9 cellular contexts compared by ENCODE assay signal in genomic region chr3:8996681-8997121, GRCh38. TPM values are rescaled to one million over a fixed set of nuclear protein-coding genes. Genes with fewer than 3 reads are reported as not detected.
DNase-seq lines count a peak whose midpoint lies in the region; ATAC-seq, FAIRE-seq and TF ChIP-seq lines count a peak whose summit lies in the region.
"Had no signal": no experiment of that assay in that cellular context is flagged by ENCODE, and none has a peak within 500 bp of the region (broad histone marks: within the 10 kb centered on the region; RNA-seq: fewer than 3 reads in every experiment).

No MANE protein-coding gene starts in this region.

- H3K4me2 ChIP-seq in GM23248 (ENCODE audit: unreplicated experiment), result no peak overlapping the region

- H3K9ac ChIP-seq in GM23248, result no peak overlapping the region
- peak overlapping the region in 1 of 3 donors; percentile 70 for H3K9ac ChIP-seq in skeletal muscle tissue (ENCODE audit: low read depth in 1 of 3, low read length in 3 of 3)

- no peak overlapping the region for H3K4me3 ChIP-seq in GM23248
- peak overlapping the region in 2 of 3 donors; percentile 21 to 63 for H3K4me3 ChIP-seq in skeletal muscle tissue (ENCODE audit: low read length in 3 of 3)

- 22 to 24% methylated on average over 11 to 12 of the region's 12 CpGs for WGBS in GM23248 (ENCODE audit: low coverage in 1 of 2, low lambda C conversion rate in 2 of 2, missing lambda C conversion rate in 2 of 2), 2 experiments

- H3F3A ChIP-seq in GM23248 (ENCODE audit: insufficient read depth), result no peaks in the 10 kb centered on the region

- no peaks in the 10 kb centered on the region for H3K27me3 ChIP-seq in GM23248 (replicated peaks; ENCODE audit: insufficient read depth)
- H3K27me3 ChIP-seq in skeletal muscle tissue (ENCODE audit: control insufficient read depth in 3 of 3, insufficient read depth in 3 of 3, low read length in 3 of 3), result peaks cover 0 to 4% (median 0%) of the 10 kb centered on the region in 3 donors

- DNase-seq in GM23248 (peak; percentile 68), cerebellum (ENCODE audit: low spot score) (peak; percentile 65), islet precursor cell (peak; percentile 70), SW 1271 (lab: John Stamatoyannopoulos, UW) (no peak), H54 (ENCODE audit: insufficient read length, low spot score) (no peak)

- no peaks in the 10 kb centered on the region for H3K4me1 ChIP-seq in GM23248 (ENCODE audit: insufficient read depth)
- H3K4me1 ChIP-seq in skeletal muscle tissue (ENCODE audit: control insufficient read depth in 3 of 3, insufficient read depth in 3 of 3, low read length in 3 of 3), result peaks cover 14 to 15% (median 14%) of the 10 kb centered on the region in 3 donors

- no peak overlapping the region for H3K27ac ChIP-seq in GM23248
- H3K27ac ChIP-seq in skeletal muscle tissue (ENCODE audit: low read depth, low read length), result peak overlapping the region; percentile 59

- no peak for TF ChIP-seq POLR2A in H54 (IDR thresholded peaks at IDR 0.05; ENCODE audit: low read depth, low read length)

- FAIRE-seq in H54 (lab: Jason Lieb, UNC), result no peak
- FAIRE-seq: RCC 7860 had no signal

- no peak overlapping the region for H2AFZ ChIP-seq in GM23248

- no peaks in the 10 kb centered on the region for H3K79me2 ChIP-seq in GM23248 (ENCODE audit: insufficient read depth)

- in situ Hi-C loops in GM23248 (cut with MboI), result no loop called here

- H3K36me3 ChIP-seq in GM23248 (ENCODE audit: low read depth) (no peaks in the 10 kb centered on the region), skeletal muscle tissue (ENCODE audit: control insufficient read depth in 3 of 3, insufficient read depth in 3 of 3, low read length in 3 of 3) (peaks cover 0 to 2% (median 0%) of the 10 kb centered on the region in 3 donors)

- ATAC-seq in GM21825 (IDR thresholded peaks at IDR 0.05; ENCODE audit: unreplicated experiment) (no peak), HG02759 (IDR thresholded peaks at IDR 0.05; ENCODE audit: unreplicated experiment) (no peak)

- H4K20me1 ChIP-seq in GM23248 (ENCODE audit: insufficient read depth), result no peaks in the 10 kb centered on the region

- H3K9me3 ChIP-seq in GM23248 (ENCODE audit: low read depth) (no peaks in the 10 kb centered on the region), skeletal muscle tissue (ENCODE audit: control insufficient read depth in 3 of 3, low read length in 3 of 3) (no peaks in the 10 kb centered on the region)

- H3K9me2 ChIP-seq in GM23248 (ENCODE audit: insufficient read depth), result no peaks in the 10 kb centered on the region

RNA-seq across cellular contexts. Expression of gene RAD18, which starts 33.4 kb away (rescaled TPM):
- total RNA-seq in GM23248 (2014; rRNA removed; shearing (Covaris generic)), result 14.3 and 26.6 TPM in 2 replicates
- polyA plus RNA-seq in GM23248 (2016; fragmentation: Nextera tagmentation; extraction: Ambion mirVana), result 17.5 and 17.7 TPM in 2 replicates
- total RNA-seq in cerebellum (20.1 TPM), skeletal muscle tissue (15.7 TPM)

Comparison
In these comparisons a context has a peak if more than half of its experiments do, and no peak if none do; other contexts are left out.
1. DNase-seq: peak in GM23248 (single experiment), cerebellum (single experiment) and islet precursor cell (single experiment); none in SW 1271 (0 of 2) and H54 (single experiment).